ENCODE assay signal across 10 cellular contexts in the genomic region with DNA sequence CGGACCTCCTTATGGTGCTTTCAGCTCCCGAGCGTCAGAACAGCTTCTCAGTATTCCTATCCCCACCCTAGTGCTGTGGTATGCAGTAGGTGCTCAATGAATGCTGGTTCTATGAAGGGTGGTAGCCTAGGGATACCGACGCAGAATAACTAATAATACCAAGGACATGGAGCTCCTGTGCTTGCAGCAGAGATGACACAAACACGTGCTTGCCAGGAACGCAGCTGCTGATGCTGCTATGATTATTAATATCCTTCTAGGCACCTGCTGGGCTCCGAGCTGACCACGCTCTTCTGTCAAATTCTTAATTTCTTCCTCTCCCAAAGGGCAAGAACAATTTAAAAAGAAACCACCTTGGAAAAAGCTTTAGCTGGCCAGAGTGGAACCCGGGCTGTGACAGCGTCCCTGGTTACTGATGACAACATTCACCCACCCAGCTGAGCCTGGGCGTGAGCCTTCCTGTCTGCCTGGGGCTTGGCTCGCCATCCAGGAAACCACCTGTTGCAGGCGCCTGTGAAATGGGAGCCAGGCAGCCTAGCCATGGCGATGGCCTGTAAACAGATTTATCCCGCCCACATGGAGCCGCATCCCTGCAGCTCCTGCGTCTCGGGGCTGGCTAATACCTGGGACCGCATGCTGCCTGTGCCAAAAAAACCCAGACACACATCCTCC. TPM values are rescaled to one million over a fixed set of nuclear protein-coding genes. Genes with fewer than 3 reads are reported as not detected.
DNase-seq lines count a peak whose midpoint lies in the region; ATAC-seq and TF ChIP-seq lines count a peak whose summit lies in the region.
"Had no signal": no experiment of that assay in that cellular context is flagged by ENCODE, and none has a peak within 500 bp of the region (broad histone marks: within the 10 kb centered on the region; RNA-seq: fewer than 3 reads in every experiment).

No MANE protein-coding gene starts in this region.

- intact Hi-C loops in sciatic nerve (cut with DNase I) (no loop called here), Caco-2 (cut with micrococcal nuclease; ENCODE audit: unreplicated experiment) (no loop called here)

- H3K4me3 Mint-ChIP-seq in endodermal cell (peak overlapping the region; percentile 19), Caco-2 (ENCODE audit: unreplicated experiment) (no peak overlapping the region), HFFc6 (no peak overlapping the region)

- CTCF ChIA-PET in Caco-2 (lab: Charles Lee), result no interaction called here

- 71 to 74% methylated on average over 14 to 20 of the region's 20 CpGs for WGBS in endodermal cell (ENCODE audit: insufficient coverage in 1 of 2, insufficient read length in 1 of 2), 2 experiments

- H3K4me3 ChIP-seq in endodermal cell (ENCODE audit: low read length) (no peak overlapping the region), Caco-2 (ENCODE audit: low read depth, low read length) (no peak overlapping the region)

- H3K27ac ChIP-seq in endodermal cell (ENCODE audit: low read depth, low read length), result no peak overlapping the region

- H3K36me3 Mint-ChIP-seq in endodermal cell (ENCODE audit: low read depth), result peaks cover 6% of the 10 kb centered on the region
- H3K36me3 Mint-ChIP-seq in Caco-2 (ENCODE audit: insufficient read depth, unreplicated experiment), result no peaks in the 10 kb centered on the region
- no peaks in the 10 kb centered on the region for H3K36me3 Mint-ChIP-seq in HFFc6 (ENCODE audit: low read depth)

- peak; percentile 41 for ATAC-seq in sciatic nerve
- ATAC-seq in GM21515 (IDR thresholded peaks at IDR 0.05; ENCODE audit: unreplicated experiment), result no peak
- ATAC-seq: activated naive CD4-positive, alpha-beta T cell treated with anti-CD3 and anti-CD28 coated beads, Interleukin-2, amount 50 U/mL, for 72 hours had no signal

- BruUV-seq in Caco-2 (replicated peaks; lab: Mats Ljungman, UMichigan), result no TSS peak

- H3K27ac Mint-ChIP-seq in endodermal cell, result no peak overlapping the region
- H3K27ac Mint-ChIP-seq in Caco-2 (ENCODE audit: unreplicated experiment), result no peak overlapping the region
- H3K27ac Mint-ChIP-seq in HFFc6, result no peak overlapping the region
- H3K27ac Mint-ChIP-seq: activated naive CD4-positive, alpha-beta T cell treated with anti-CD3 and anti-CD28 coated beads, Interleukin-2, amount 50 U/mL, for 72 hours had no signal

- H3K9ac ChIP-seq in endodermal cell (ENCODE audit: extremely low read depth, low read length, poor library complexity, severe bottlenecking), result no peak overlapping the region

- peaks cover 4% of the 10 kb centered on the region for H3K27me3 Mint-ChIP-seq in endodermal cell (ENCODE audit: insufficient read depth)
- H3K27me3 Mint-ChIP-seq in Caco-2 (ENCODE audit: insufficient read depth, unreplicated experiment), result no peaks in the 10 kb centered on the region
- peaks cover 1% of the 10 kb centered on the region for H3K27me3 Mint-ChIP-seq in HFFc6 (ENCODE audit: insufficient read depth)

- H3K9me3 Mint-ChIP-seq in endodermal cell, result peaks cover 15% of the 10 kb centered on the region
- peaks cover 4% of the 10 kb centered on the region for H3K9me3 Mint-ChIP-seq in Caco-2 (ENCODE audit: unreplicated experiment)
- peaks cover 23% of the 10 kb centered on the region; the same call in 1 of the 2 replicates for H3K9me3 Mint-ChIP-seq in HFFc6

- no peaks in the 10 kb centered on the region for H3K36me3 ChIP-seq in endodermal cell (ENCODE audit: control insufficient read depth, insufficient read depth, low read length)
- no peaks in the 10 kb centered on the region for H3K36me3 ChIP-seq in Caco-2 (ENCODE audit: control insufficient read depth, insufficient read depth, low read length)

- peaks cover 31% of the 10 kb centered on the region for H3K4me1 Mint-ChIP-seq in endodermal cell
- H3K4me1 Mint-ChIP-seq in Caco-2 (ENCODE audit: low read depth, unreplicated experiment), result peaks cover 12% of the 10 kb centered on the region
- no peaks in the 10 kb centered on the region for H3K4me1 Mint-ChIP-seq in HFFc6 (ENCODE audit: low read depth)

- H3K9me3 ChIP-seq in endodermal cell (ENCODE audit: control insufficient read depth, low read length) (peaks cover 6% of the 10 kb centered on the region), Caco-2 (no peaks in the 10 kb centered on the region)

- peak; percentile 41 for DNase-seq in GM19238 (ENCODE audit: insufficient read length, low spot score)
- DNase-seq in NCI-H2107 treated with DMSO at 0.1 percent for 48 hours (lab: John Stamatoyannopoulos, UW; ENCODE audit: unreplicated experiment), result peak; percentile 92
- DNase-seq in endodermal cell, result peak; percentile 76
- DNase-seq in sciatic nerve (ENCODE audit: low spot score), result no peak
- no peak for DNase-seq in activated CD4-positive, alpha-beta T cell treated with anti-CD3 and anti-CD28 coated beads for 4 hours
- DNase-seq in Caco-2, result no peak
- DNase-seq in HFFc6, result no peak
- DNase-seq: NCI-H1048 had no signal

- POLR2A ChIA-PET in Caco-2 (lab: Charles Lee), result no interaction called here

- H3K27me3 ChIP-seq in endodermal cell (ENCODE audit: control insufficient read depth, insufficient read depth, low read length, poor library complexity, severe bottlenecking) (no peaks in the 10 kb centered on the region), Caco-2 (replicated peaks; ENCODE audit: control insufficient read depth, insufficient read depth, low read length) (no peaks in the 10 kb centered on the region)

- peaks cover 5% of the 10 kb centered on the region for H3K4me1 ChIP-seq in endodermal cell (ENCODE audit: control insufficient read depth, insufficient read depth, low read length)
- H3K4me1 ChIP-seq in Caco-2, result no peaks in the 10 kb centered on the region

- TF ChIP-seq CTCF in endodermal cell (conservative IDR thresholded peaks at IDR 0.05) (no peak), Caco-2 (IDR thresholded peaks at IDR 0.05; ENCODE audit: insufficient read depth in 1 of 2, low read depth in 1 of 2, low read length in 1 of 2, severe bottlenecking in 1 of 2, unreplicated experiment in 1 of 2) (no peak), HFFc6 (IDR thresholded peaks at IDR 0.05) (no peak)

RNA-seq across cellular contexts. Expression of a gene that starts 28.8 kb away (rescaled TPM):
- total RNA-seq in endodermal cell (10 to 100 TPM in 1 of 2 donors, 1 to 10 TPM in 1; 9.5 to 11.7 TPM), sciatic nerve (41.8 TPM), Caco-2 (2022) (5.2 and 6.7 TPM in 2 replicates)
- polyA plus RNA-seq in endodermal cell (2013, experiment 1 of 2), result 9.5 TPM
- polyA plus RNA-seq in endodermal cell (2013, experiment 2 of 2), result 8.2 TPM
- total RNA-seq in HFFc6 (2021; fragmentation: NEBNext Ultra II Directional; extraction: Animal tissue kit (Norgen Biotek cat#: 25700)), result under 1 TPM in 1 of 6 experiments, not detected in 5; 0.02 TPM

Comparison
In these comparisons a context has a peak if more than half of its experiments do, and no peak if none do; other contexts are left out.
1. DNase-seq: peak in GM19238 (single experiment), NCI-H2107 treated with DMSO at 0.1 percent for 48 hours (single experiment) and endodermal cell (single experiment); none in sciatic nerve (single experiment), activated CD4-positive, alpha-beta T cell treated with anti-CD3 and anti-CD28 coated beads for 4 hours (0 of 2), Caco-2 (0 of 2) and HFFc6 (single experiment).